10 cellular contexts compared by ENCODE assay signal in genomic region chr2:199659207-199659606, GRCh38.
DNase-seq lines count a peak whose midpoint lies in the region; ATAC-seq and TF ChIP-seq lines count a peak whose summit lies in the region.
"Had no signal": no experiment of that assay in that cellular context is flagged by ENCODE, and none has a peak within 500 bp of the region (broad histone marks: within the 10 kb centered on the region; RNA-seq: fewer than 3 reads in every experiment).

No MANE protein-coding gene starts in this region.

- H3K4me1 ChIP-seq in SJSA1 (replicated peaks) = no peaks in the 10 kb centered on the region; the same call in 1 of the 2 replicates
- H3K4me1 ChIP-seq in gastroesophageal sphincter = peaks cover 0 to 9% (median 0%) of the 10 kb centered on the region in 3 donors
- H3K4me1 ChIP-seq: A549 had no signal

- no peaks in the 10 kb centered on the region; the same call in 1 of the 2 replicates for H3K9me3 ChIP-seq in SJSA1 (replicated peaks)
- peaks cover 0 to 10% (median 0%) of the 10 kb centered on the region in 3 donors for H3K9me3 ChIP-seq in gastroesophageal sphincter
- H3K9me3 ChIP-seq: A549 had no signal

- H3K36me3 ChIP-seq in SJSA1 (no peaks in the 10 kb centered on the region), gastroesophageal sphincter (no peaks in the 10 kb centered on the region)

- DNase-seq in NCI-H1417 (lab: John Stamatoyannopoulos, UW) (peak in 2 of 3 experiments; percentile 35 to 50), NCI-H1417 treated with DMSO at 0.1 percent for 48 hours (lab: John Stamatoyannopoulos, UW) (no peak), SJSA1 (ENCODE audit: low read depth in 1 of 2, low spot score in 2 of 2) (no peak), occipital lobe (lab: John Stamatoyannopoulos, UW) (peak; percentile 36), NCI-H1436 (lab: John Stamatoyannopoulos, UW) (no peak)

- H3K27ac ChIP-seq in SJSA1 = no peak overlapping the region
- H3K27ac ChIP-seq in gastroesophageal sphincter = no peak overlapping the region
- H3K27ac ChIP-seq: A549, SK-N-MC had no signal

- H3K27me3 ChIP-seq in SJSA1 (replicated peaks) (0 out of 2 replicates have a peak, but pooled peaks cover 2% of the 10 kb centered on the region), gastroesophageal sphincter (no peaks in the 10 kb centered on the region)

- no peak for TF ChIP-seq CTCF in gastroesophageal sphincter (IDR thresholded peaks at IDR 0.05)

- ATAC-seq in gastroesophageal sphincter (peak; percentile 46), HG02981 (IDR thresholded peaks at IDR 0.05; ENCODE audit: unreplicated experiment) (no peak), esophagus mucosa (no peak)
- ATAC-seq: A549 had no signal

- WGBS in gastroesophageal sphincter (ENCODE audit: low coverage in 1 of 2), 2 donors = no CpG with 5 or more reads among the region's 39 CpGs

- H3K4me3 ChIP-seq in SJSA1 (peak overlapping the region; percentile 21), gastroesophageal sphincter (peak overlapping the region in 1 of 2 donors; percentile 47)
- H3K4me3 ChIP-seq: A549, SK-N-MC had no signal

- no peak for TF ChIP-seq EP300 in gastroesophageal sphincter (IDR thresholded peaks at IDR 0.05)

- no peak for TF ChIP-seq POLR2A in gastroesophageal sphincter (IDR thresholded peaks at IDR 0.05)

Comparison
In these comparisons a context has a peak if more than half of its experiments do, and no peak if none do; other contexts are left out.
1. DNase-seq: peak in NCI-H1417 (2 of 3) and occipital lobe (single experiment); none in NCI-H1417 treated with DMSO at 0.1 percent for 48 hours (single experiment), SJSA1 (0 of 2) and NCI-H1436 (single experiment).